12 cellular contexts compared by ENCODE assay signal in the genomic region with DNA sequence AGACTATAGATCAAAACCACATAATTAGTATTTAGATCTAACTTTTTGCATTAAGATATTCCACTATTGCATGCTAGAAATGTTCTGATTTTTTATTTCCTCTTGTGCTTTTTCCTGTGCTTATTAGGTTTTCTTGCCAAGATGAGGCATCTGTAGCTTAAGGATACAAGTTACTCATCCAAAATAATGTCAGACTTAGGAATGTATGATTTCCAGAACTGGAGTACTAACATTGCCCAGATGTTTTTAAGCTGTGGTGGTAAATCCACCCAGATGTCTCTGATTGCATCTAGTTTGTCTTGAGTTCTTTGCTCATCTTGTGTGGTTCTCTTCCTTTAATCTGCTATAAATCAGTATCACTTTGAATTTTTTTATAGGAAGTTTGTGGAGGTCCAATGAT.
DNase-seq lines count a peak whose midpoint lies in the region; ATAC-seq and TF ChIP-seq lines count a peak whose summit lies in the region.
"Had no signal": no experiment of that assay in that cellular context is flagged by ENCODE, and none has a peak within 500 bp of the region (broad histone marks: within the 10 kb centered on the region; RNA-seq: fewer than 3 reads in every experiment).

No MANE protein-coding gene starts in this region.

- H3K36me3 ChIP-seq in fibroblast of lung (ENCODE audit: control insufficient read depth, insufficient read depth, low read length) = no peaks in the 10 kb centered on the region

- H3K27me3 ChIP-seq in fibroblast of lung (ENCODE audit: control insufficient read depth, insufficient read depth, low read length) = no peaks in the 10 kb centered on the region

- DNase-seq in EL (peak; percentile 81), RPMI7951 (ENCODE audit: low read depth) (peak; percentile 89), fibroblast of lung (ENCODE audit: low read depth in 2 of 2) (peak; percentile 86 to 88), omental fat pad (ENCODE audit: low spot score) (no peak), NOMO-1 treated with dmso at 0.1 percent for 144 hours (lab: John Stamatoyannopoulos, UW; ENCODE audit: unreplicated experiment) (no peak), WTC11 (ENCODE audit: low spot score) (no peak)
- DNase-seq: CD4-positive, alpha-beta memory T cell; glutamatergic neuron; kidney had no signal

- no peaks in the 10 kb centered on the region for H3K27me3 Mint-ChIP-seq in WTC11 (ENCODE audit: low read depth)
- H3K27me3 Mint-ChIP-seq: CD4-positive, alpha-beta memory T cell had no signal

- H3K4me1 Mint-ChIP-seq in WTC11 = no peaks in the 10 kb centered on the region
- H3K4me1 Mint-ChIP-seq: CD4-positive, alpha-beta memory T cell had no signal

- TF ChIP-seq CTCF in fibroblast of lung (conservative IDR thresholded peaks at IDR 0.05 in 1 of 2, IDR thresholded peaks at IDR 0.05 in 1 of 2; ENCODE audit: low read depth in 1 of 2, low read length in 2 of 2) (no peak), omental fat pad (IDR thresholded peaks at IDR 0.05) (no peak), WTC11 (IDR thresholded peaks at IDR 0.05) (no peak)

- H3K4me1 ChIP-seq in fibroblast of lung (ENCODE audit: control insufficient read depth, extremely low read depth, insufficient read depth, low read length) = peaks cover 2% of the 10 kb centered on the region

- H3K4me2 ChIP-seq in fibroblast of lung (ENCODE audit: extremely low read depth, insufficient read depth, low read length) = no peak overlapping the region

- no peaks in the 10 kb centered on the region for H3K79me2 ChIP-seq in fibroblast of lung (ENCODE audit: control insufficient read depth, insufficient read depth, low read length)

- ATAC-seq in omental fat pad (ENCODE audit: low FRiP score) (peak; percentile 75), HG03457 (IDR thresholded peaks at IDR 0.05; ENCODE audit: unreplicated experiment) (no peak), GM21447 (IDR thresholded peaks at IDR 0.05; ENCODE audit: unreplicated experiment) (no peak), WTC11 (no peak)

- CTCF ChIA-PET in WTC11 (lab: Charles Lee) = no interaction called here

- no peak overlapping the region for H3K4me3 ChIP-seq in fibroblast of lung (replicated peaks in 1 of 4; ENCODE audit: control extremely low read depth in 1 of 4, insufficient read depth in 1 of 4, low read depth in 3 of 4, low read length in 4 of 4)

- H4K20me1 ChIP-seq in fibroblast of lung (ENCODE audit: control insufficient read depth, extremely low read depth, insufficient read depth, low read length) = no peaks in the 10 kb centered on the region

- no peak overlapping the region for H2AFZ ChIP-seq in fibroblast of lung (ENCODE audit: low read length)

- no peak overlapping the region for H3K9ac ChIP-seq in fibroblast of lung (ENCODE audit: insufficient read depth, low read length)

- peaks cover 33% of the 10 kb centered on the region for H3K9me3 Mint-ChIP-seq in WTC11

- no peaks in the 10 kb centered on the region for H3K9me3 ChIP-seq in fibroblast of lung (ENCODE audit: control insufficient read depth, insufficient read depth, low read depth, low read length)

- no peak overlapping the region for H3K27ac Mint-ChIP-seq in WTC11
- H3K27ac Mint-ChIP-seq: activated T-helper 2 cell treated with anti-CD3 and anti-CD28 coated beads, Interferon-gamma antibody, Interleukin-2, Interleukin-4, amounts not matched to agents 10 μg/mL and 5 μg/mL and 100 μg/mL, durations not matched to agents 14 hours and 24 hours and 36 hours; CD4-positive, alpha-beta memory T cell had no signal

- no peak overlapping the region for H3K27ac ChIP-seq in fibroblast of lung (ENCODE audit: insufficient read depth, low read length)

- POLR2A ChIA-PET in WTC11 (lab: Charles Lee) = no interaction called here

- no peak overlapping the region for H3K4me3 Mint-ChIP-seq in WTC11
- H3K4me3 Mint-ChIP-seq: CD4-positive, alpha-beta memory T cell had no signal

- peaks cover 26% of the 10 kb centered on the region for H3K36me3 Mint-ChIP-seq in WTC11
- H3K36me3 Mint-ChIP-seq: CD4-positive, alpha-beta memory T cell had no signal

TF ChIP-seq in WTC11, 78 proteins besides CTCF, POLR2A, EP300 and RAD21:
- no peak for TF ChIP-seq NFYB (CRISPR knock-in tag; conservative IDR thresholded peaks at IDR 0.05; ENCODE audit: low read depth)
- no peak for TF ChIP-seq FOXK1 (CRISPR knock-in tag; IDR thresholded peaks at IDR 0.05)
- TF ChIP-seq, protein P1, sequence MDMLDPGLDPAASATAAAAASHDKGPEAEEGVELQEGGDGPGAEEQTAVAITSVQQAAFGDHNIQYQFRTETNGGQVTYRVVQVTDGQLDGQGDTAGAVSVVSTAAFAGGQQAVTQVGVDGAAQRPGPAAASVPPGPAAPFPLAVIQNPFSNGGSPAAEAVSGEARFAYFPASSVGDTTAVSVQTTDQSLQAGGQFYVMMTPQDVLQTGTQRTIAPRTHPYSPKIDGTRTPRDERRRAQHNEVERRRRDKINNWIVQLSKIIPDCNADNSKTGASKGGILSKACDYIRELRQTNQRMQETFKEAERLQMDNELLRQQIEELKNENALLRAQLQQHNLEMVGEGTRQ (CRISPR knock-in tag; IDR thresholded peaks at IDR 0.05) = no peak
- no peak for TF ChIP-seq ZNF423 (CRISPR knock-in tag; IDR thresholded peaks at IDR 0.05)
- TF ChIP-seq, protein P2, sequence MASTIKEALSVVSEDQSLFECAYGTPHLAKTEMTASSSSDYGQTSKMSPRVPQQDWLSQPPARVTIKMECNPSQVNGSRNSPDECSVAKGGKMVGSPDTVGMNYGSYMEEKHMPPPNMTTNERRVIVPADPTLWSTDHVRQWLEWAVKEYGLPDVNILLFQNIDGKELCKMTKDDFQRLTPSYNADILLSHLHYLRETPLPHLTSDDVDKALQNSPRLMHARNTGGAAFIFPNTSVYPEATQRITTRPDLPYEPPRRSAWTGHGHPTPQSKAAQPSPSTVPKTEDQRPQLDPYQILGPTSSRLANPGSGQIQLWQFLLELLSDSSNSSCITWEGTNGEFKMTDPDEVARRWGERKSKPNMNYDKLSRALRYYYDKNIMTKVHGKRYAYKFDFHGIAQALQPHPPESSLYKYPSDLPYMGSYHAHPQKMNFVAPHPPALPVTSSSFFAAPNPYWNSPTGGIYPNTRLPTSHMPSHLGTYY (CRISPR knock-in tag; IDR thresholded peaks at IDR 0.05) = no peak
- TF ChIP-seq, protein P3, sequence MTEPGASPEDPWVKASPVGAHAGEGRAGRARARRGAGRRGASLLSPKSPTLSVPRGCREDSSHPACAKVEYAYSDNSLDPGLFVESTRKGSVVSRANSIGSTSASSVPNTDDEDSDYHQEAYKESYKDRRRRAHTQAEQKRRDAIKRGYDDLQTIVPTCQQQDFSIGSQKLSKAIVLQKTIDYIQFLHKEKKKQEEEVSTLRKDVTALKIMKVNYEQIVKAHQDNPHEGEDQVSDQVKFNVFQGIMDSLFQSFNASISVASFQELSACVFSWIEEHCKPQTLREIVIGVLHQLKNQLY (CRISPR knock-in tag; IDR thresholded peaks at IDR 0.05) = no peak
- TF ChIP-seq ZNF396 (CRISPR knock-in tag; IDR thresholded peaks at IDR 0.05; ENCODE audit: borderline replicate concordance) = no peak
- TF ChIP-seq, protein P4, sequence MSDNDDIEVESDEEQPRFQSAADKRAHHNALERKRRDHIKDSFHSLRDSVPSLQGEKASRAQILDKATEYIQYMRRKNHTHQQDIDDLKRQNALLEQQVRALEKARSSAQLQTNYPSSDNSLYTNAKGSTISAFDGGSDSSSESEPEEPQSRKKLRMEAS (CRISPR knock-in tag; IDR thresholded peaks at IDR 0.05) = no peak
- TF ChIP-seq FOXP1 (CRISPR knock-in tag; IDR thresholded peaks at IDR 0.05; ENCODE audit: borderline replicate concordance) = no peak
- TF ChIP-seq, protein P5, sequence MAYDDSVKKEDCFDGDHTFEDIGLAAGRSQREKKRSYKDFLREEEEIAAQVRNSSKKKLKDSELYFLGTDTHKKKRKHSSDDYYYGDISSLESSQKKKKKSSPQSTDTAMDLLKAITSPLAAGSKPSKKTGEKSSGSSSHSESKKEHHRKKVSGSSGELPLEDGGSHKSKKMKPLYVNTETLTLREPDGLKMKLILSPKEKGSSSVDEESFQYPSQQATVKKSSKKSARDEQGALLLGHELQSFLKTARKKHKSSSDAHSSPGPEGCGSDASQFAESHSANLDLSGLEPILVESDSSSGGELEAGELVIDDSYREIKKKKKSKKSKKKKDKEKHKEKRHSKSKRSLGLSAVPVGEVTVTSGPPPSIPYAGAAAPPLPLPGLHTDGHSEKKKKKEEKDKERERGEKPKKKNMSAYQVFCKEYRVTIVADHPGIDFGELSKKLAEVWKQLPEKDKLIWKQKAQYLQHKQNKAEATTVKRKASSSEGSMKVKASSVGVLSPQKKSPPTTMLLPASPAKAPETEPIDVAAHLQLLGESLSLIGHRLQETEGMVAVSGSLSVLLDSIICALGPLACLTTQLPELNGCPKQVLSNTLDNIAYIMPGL (CRISPR knock-in tag; IDR thresholded peaks at IDR 0.05) = no peak
- no peak for TF ChIP-seq SP1 (CRISPR knock-in tag; conservative IDR thresholded peaks at IDR 0.05)
- no peak for TF ChIP-seq ESRRA (CRISPR knock-in tag; IDR thresholded peaks at IDR 0.05; ENCODE audit: borderline replicate concordance)
- TF ChIP-seq ATF1 (CRISPR knock-in tag; IDR thresholded peaks at IDR 0.05) = no peak
- TF ChIP-seq IRF2 (CRISPR knock-in tag; IDR thresholded peaks at IDR 0.05; ENCODE audit: borderline replicate concordance, low read depth) = no peak
- TF ChIP-seq, protein P6, sequence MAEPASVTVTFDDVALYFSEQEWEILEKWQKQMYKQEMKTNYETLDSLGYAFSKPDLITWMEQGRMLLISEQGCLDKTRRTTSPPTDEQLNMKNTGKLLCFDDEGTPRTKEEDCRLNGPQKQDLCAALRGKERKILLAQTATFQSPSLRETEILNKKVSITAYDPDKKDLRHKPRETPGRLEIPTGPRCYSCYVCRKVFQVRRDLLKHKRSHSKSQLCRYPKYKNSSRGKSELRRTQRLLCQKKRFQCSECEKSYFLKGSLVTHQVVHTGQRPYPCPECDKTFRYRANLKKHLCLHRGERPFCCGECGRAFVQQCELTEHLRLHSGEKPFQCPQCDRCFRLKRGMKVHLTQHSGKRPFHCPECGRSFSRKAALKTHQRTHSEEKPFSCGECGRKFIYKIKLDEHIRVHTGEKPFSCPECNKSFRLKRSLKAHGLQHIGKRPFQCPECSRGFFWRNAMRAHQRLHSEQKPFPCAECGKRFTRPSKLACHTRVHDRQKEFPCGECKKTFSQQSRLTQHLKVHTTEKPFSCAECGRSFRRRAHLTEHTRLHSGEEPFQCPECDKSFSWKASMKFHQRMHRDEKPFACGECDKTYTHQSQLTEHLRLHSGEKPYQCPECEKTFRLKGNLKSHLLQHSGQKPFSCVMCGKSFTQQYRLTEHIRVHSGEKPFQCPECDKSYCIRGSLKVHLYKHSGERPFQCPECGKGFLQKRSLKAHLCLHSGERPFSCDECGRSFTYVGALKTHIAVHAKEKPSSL (CRISPR knock-in tag; conservative IDR thresholded peaks at IDR 0.05) = no peak

Comparison
In these comparisons a context has a peak if more than half of its experiments do, and no peak if none do; other contexts are left out.
1. DNase-seq: peak in EL (single experiment), RPMI7951 (single experiment) and fibroblast of lung (2 of 2); none in omental fat pad (single experiment), NOMO-1 treated with dmso at 0.1 percent for 144 hours (single experiment) and WTC11 (single experiment).